In the genomic region with DNA sequence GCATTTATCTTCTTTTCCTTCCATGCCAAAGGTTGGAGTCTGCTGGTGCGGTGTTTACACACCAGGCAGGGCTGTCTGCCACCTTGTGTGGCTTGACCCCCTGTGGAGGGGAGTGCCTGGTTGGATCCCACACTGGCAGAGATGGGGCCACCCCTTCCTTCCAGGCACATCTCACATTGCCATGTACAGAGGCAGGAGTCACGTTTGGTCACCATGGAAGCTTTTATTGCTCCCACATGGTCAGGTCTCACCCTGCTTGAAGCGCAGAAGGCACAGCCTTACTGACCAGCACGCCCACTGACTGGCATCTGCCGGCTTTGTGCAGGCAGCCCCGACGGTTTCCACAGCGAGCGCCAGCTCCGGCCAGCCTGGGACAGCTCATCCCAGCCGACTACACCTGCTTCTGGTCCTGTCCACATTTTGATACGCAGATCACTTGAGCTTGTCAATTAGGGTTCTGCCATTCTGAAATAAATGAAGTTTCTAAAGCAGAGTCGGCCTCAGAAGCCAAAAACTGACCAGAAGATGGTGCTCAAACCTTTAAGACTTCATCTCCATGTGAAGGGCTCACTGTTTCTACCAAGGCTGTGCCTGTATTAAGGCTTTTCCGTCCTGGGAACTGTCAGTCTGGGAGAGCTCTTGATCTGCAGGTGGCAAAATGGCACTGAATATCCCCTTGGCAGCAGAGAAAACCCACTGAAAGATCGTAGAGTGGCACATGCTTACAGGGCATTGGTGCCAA, we compare ENCODE assay signal across 14 cellular contexts. TPM values are rescaled to one million over a fixed set of nuclear protein-coding genes. Genes with fewer than 3 reads are reported as not detected.
DNase-seq lines count a peak whose midpoint lies in the region; ATAC-seq and TF ChIP-seq lines count a peak whose summit lies in the region.
"Had no signal": no experiment of that assay in that cellular context is flagged by ENCODE, and none has a peak within 500 bp of the region (broad histone marks: within the 10 kb centered on the region; RNA-seq: fewer than 3 reads in every experiment).

No MANE protein-coding gene starts in this region.

- DNase-seq in NCI-H748 (lab: John Stamatoyannopoulos, UW; ENCODE audit: unreplicated experiment) (peak; percentile 32), NCI-H748 treated with DMSO at 0.1 percent for 48 hours (lab: John Stamatoyannopoulos, UW) (no peak), NT2/D1 (ENCODE audit: low read depth, low spot score) (peak; percentile 3), foreskin keratinocyte (no peak), superior temporal gyrus (ENCODE audit: extremely low spot score) (peak; percentile 50), MG63 (no peak)
- DNase-seq: activated CD4-positive, CD25-positive, alpha-beta regulatory T cell; occipital lobe; thyroid gland had no signal

- TF ChIP-seq CTCF in foreskin keratinocyte (conservative IDR thresholded peaks at IDR 0.05) = peak; percentile 17

- ATAC-seq in foreskin keratinocyte = no peak
- no peak for ATAC-seq in GM18520 (IDR thresholded peaks at IDR 0.05; ENCODE audit: unreplicated experiment)
- ATAC-seq in HG03039 (IDR thresholded peaks at IDR 0.05; ENCODE audit: unreplicated experiment) = no peak
- ATAC-seq: Panc1 had no signal

- H3K27ac ChIP-seq in foreskin keratinocyte = no peak overlapping the region
- H3K27ac ChIP-seq: KMS-11, thyroid gland had no signal

- no peaks in the 10 kb centered on the region for H3K27me3 ChIP-seq in NT2/D1 (ENCODE audit: insufficient read depth, insufficient read length)
- H3K27me3 ChIP-seq in foreskin keratinocyte = no peaks in the 10 kb centered on the region
- no peaks in the 10 kb centered on the region for H3K27me3 ChIP-seq in MG63
- H3K27me3 ChIP-seq: thyroid gland had no signal

- H3K4me3 ChIP-seq in NT2/D1 (ENCODE audit: insufficient read length, low read depth) (no peak overlapping the region), MG63 (no peak overlapping the region)
- H3K4me3 ChIP-seq: thyroid gland had no signal

- H3K4me1 ChIP-seq in NT2/D1 (ENCODE audit: insufficient read depth, insufficient read length) (no peaks in the 10 kb centered on the region), foreskin keratinocyte (no peaks in the 10 kb centered on the region)

- H3K9me3 ChIP-seq in NT2/D1 (ENCODE audit: insufficient read depth, low read length) (no peaks in the 10 kb centered on the region), MG63 (no peaks in the 10 kb centered on the region)
- H3K9me3 ChIP-seq: thyroid gland had no signal

- H3K36me3 ChIP-seq in NT2/D1 (ENCODE audit: insufficient read depth, insufficient read length, low read length) (peaks cover 66% of the 10 kb centered on the region), MG63 (peaks cover 9% of the 10 kb centered on the region)

- no peak overlapping the region for H3K9ac ChIP-seq in NT2/D1 (ENCODE audit: insufficient read length, low read depth)
- H3K9ac ChIP-seq: KMS-11 had no signal

RNA-seq across cellular contexts. Expression of gene EPHA8, which starts 35.6 kb away (rescaled TPM):
- not detected in 2 replicates for total RNA-seq in foreskin keratinocyte
- polyA plus RNA-seq in foreskin keratinocyte = not detected in 2 replicates
- not detected in 2 replicates for total RNA-seq in MG63 (2014; rRNA removed; shearing (Covaris generic); ENCODE audit: low replicate concordance)
- total RNA-seq: thyroid gland had no signal
- polyA plus RNA-seq: BJ had no signal

Comparison
In these comparisons a context has a peak if more than half of its experiments do, and no peak if none do; other contexts are left out.
1. DNase-seq: peak in NCI-H748 (single experiment), NT2/D1 (single experiment) and superior temporal gyrus (single experiment); none in NCI-H748 treated with DMSO at 0.1 percent for 48 hours (single experiment), foreskin keratinocyte (0 of 2) and MG63 (single experiment).